Comparison of ENCODE assay signal across 8 cellular contexts in the genomic region with DNA sequence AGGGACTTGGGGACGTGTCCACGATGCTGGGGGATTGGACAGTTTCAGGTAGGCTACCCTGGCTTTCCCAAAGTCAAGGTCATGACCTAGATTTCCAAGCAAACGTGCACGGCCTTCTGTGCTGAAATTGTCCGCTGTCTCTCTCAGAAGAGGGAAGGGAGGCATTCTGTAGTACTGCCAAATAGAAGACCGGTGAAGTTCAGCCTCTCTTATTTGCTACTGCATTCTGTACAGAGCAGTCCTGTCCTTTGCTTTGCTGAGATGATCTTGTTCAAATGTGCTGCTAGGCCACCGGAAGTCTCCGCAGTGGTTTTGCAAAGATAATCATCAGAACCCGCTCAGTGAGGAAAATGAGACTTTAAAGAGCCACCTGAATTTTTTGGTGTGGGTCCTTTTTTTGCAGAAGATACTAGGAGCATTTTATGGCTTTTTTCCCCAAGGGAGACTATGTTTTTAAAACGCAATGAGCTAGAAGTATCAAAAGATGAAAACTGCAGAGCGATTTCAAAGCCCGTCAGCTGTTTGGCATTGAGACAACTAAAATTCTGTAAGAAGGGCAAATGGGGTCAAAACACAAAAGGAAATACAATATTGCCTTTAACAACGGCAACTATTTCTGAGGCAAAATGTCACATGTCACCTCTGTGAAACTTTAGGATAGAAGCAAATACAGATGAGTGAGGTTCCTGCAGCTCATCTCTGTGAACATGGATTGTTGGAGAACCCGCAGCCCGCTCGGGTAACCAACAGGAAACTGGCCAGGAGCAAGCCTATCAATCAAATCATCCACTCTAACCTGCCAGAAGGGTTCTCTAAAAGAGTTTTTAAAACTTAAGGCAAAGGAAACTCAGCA. TPM values are rescaled to one million over a fixed set of nuclear protein-coding genes. Genes with fewer than 3 reads are reported as not detected.
DNase-seq lines count a peak whose midpoint lies in the region; ATAC-seq and TF ChIP-seq lines count a peak whose summit lies in the region.

No MANE protein-coding gene starts in this region.

- TF ChIP-seq CTCF in left ventricle myocardium inferior (IDR thresholded peaks at IDR 0.05; ENCODE audit: borderline replicate concordance): no peak

- H3K4me1 ChIP-seq in left ventricle myocardium inferior: peaks cover 49% of the 10 kb centered on the region

- CTCF ChIA-PET in activated naive CD4-positive, alpha-beta T cell treated with anti-CD3 and anti-CD28 coated beads for 36 hours (lab: Charles Lee): interaction anchor here (1.1 to 1.9 kb wide), 2 partner anchors 27 to 64 kb away, joined by 4 to 7 read pairs; no protein-coding TSS in a partner anchor

- H3K27ac ChIP-seq in left ventricle myocardium inferior (replicated peaks): peak overlapping the region; percentile 89

- peak overlapping the region; percentile 55 for H3K4me3 ChIP-seq in left ventricle myocardium inferior

- no peaks in the 10 kb centered on the region for H3K36me3 ChIP-seq in left ventricle myocardium inferior

- H3K27ac Mint-ChIP-seq in activated naive CD4-positive, alpha-beta T cell treated with anti-CD3 and anti-CD28 coated beads for 36 hours: peak overlapping the region; percentile 76

- intact Hi-C loops in left ventricle myocardium inferior (cut with micrococcal nuclease) (no loop called here), left cardiac atrium (cut with DNase I) (no loop called here)
- intact Hi-C loops in activated naive CD4-positive, alpha-beta T cell treated with anti-CD3 and anti-CD28 coated beads for 36 hours (cut with micrococcal nuclease): loop anchor here (1.0 to 5.0 kb wide), 8 partner anchors 19 to 1267 kb away; a partner anchor contains a TSS

- peak overlapping the region; percentile 74 for H3K4me3 Mint-ChIP-seq in activated naive CD4-positive, alpha-beta T cell treated with anti-CD3 and anti-CD28 coated beads for 36 hours

- DNase-seq in left ventricle myocardium inferior (no peak), left cardiac atrium (no peak), myocyte (ENCODE audit: low read depth) (peak; percentile 54), ureter (ENCODE audit: low spot score) (peak; percentile 46), NCI-H2029 (lab: John Stamatoyannopoulos, UW) (no peak), GM03348 (ENCODE audit: low spot score) (no peak), DMS53 treated with DMSO at 0.1 percent for 48 hours (lab: John Stamatoyannopoulos, UW; ENCODE audit: unreplicated experiment) (no peak)
- DNase-seq in activated naive CD4-positive, alpha-beta T cell treated with anti-CD3 and anti-CD28 coated beads for 36 hours: peak; percentile 55

- no peak for ATAC-seq in left cardiac atrium

- peaks cover 50% of the 10 kb centered on the region for H3K4me1 Mint-ChIP-seq in activated naive CD4-positive, alpha-beta T cell treated with anti-CD3 and anti-CD28 coated beads for 36 hours (ENCODE audit: low read depth)

- no peaks in the 10 kb centered on the region for H3K9me3 ChIP-seq in left ventricle myocardium inferior (replicated peaks)

- no peaks in the 10 kb centered on the region for H3K27me3 ChIP-seq in left ventricle myocardium inferior (ENCODE audit: low read depth)

- no peaks in the 10 kb centered on the region for H3K27me3 Mint-ChIP-seq in activated naive CD4-positive, alpha-beta T cell treated with anti-CD3 and anti-CD28 coated beads for 36 hours (ENCODE audit: low read depth)

- H3K36me3 Mint-ChIP-seq in activated naive CD4-positive, alpha-beta T cell treated with anti-CD3 and anti-CD28 coated beads for 36 hours (ENCODE audit: low read depth): peaks cover 1% of the 10 kb centered on the region

- no peaks in the 10 kb centered on the region for H3K9me3 Mint-ChIP-seq in activated naive CD4-positive, alpha-beta T cell treated with anti-CD3 and anti-CD28 coated beads for 36 hours

RNA-seq across cellular contexts. Expression of a gene that starts 1.3 kb away (rescaled TPM):
- total RNA-seq in left ventricle myocardium inferior: 12.4 TPM
- 10 to 100 TPM; 14.0 to 15.8 TPM for total RNA-seq in left cardiac atrium
- 10 to 100 TPM; 20.4 to 22.3 TPM for total RNA-seq in activated naive CD4-positive, alpha-beta T cell treated with anti-CD3 and anti-CD28 coated beads for 36 hours
- 16.6 and 19.5 TPM in 2 replicates for total RNA-seq in myocyte
- 14.0 TPM for polyA plus RNA-seq in myocyte (2012)
- 9.7 TPM for total RNA-seq in ureter

Comparison
In these comparisons a context has a peak if more than half of its experiments do, and no peak if none do; other contexts are left out.
1. DNase-seq: peak in activated naive CD4-positive, alpha-beta T cell treated with anti-CD3 and anti-CD28 coated beads for 36 hours (single experiment), myocyte (single experiment) and ureter (single experiment); none in left ventricle myocardium inferior (single experiment), left cardiac atrium (single experiment), NCI-H2029 (single experiment), GM03348 (single experiment) and DMS53 treated with DMSO at 0.1 percent for 48 hours (single experiment).